21 cellular contexts compared by ENCODE assay signal in genomic region chr2:162480067-162480466, GRCh38.
DNase-seq lines count a peak whose midpoint lies in the region; ATAC-seq, FAIRE-seq and TF ChIP-seq lines count a peak whose summit lies in the region.
"Had no signal": no experiment of that assay in that cellular context is flagged by ENCODE, and none has a peak within 500 bp of the region (broad histone marks: within the 10 kb centered on the region; RNA-seq: fewer than 3 reads in every experiment).

No MANE protein-coding gene starts in this region.

- DNase-seq in NCI-H2171 treated with DMSO at 0.1 percent for 48 hours (lab: John Stamatoyannopoulos, UW): peak; percentile 18
- no peak for DNase-seq in NCI-H2171 (lab: John Stamatoyannopoulos, UW)
- DNase-seq in HS-5 (ENCODE audit: low read depth): peak; percentile 53
- peak; percentile 63 for DNase-seq in astrocyte (ENCODE audit: low read depth)
- DNase-seq in HuH-7 (ENCODE audit: low spot score): no peak
- DNase-seq in glomerular visceral epithelial cell (ENCODE audit: extremely low spot score): no peak
- DNase-seq in islet precursor cell: no peak
- DNase-seq: activated CD4-positive, alpha-beta memory T cell treated with anti-CD3 and anti-CD28 coated beads for 36 hours; activated naive CD8-positive, alpha-beta T cell treated with anti-CD3 and anti-CD28 coated beads for 36 hours; activated T-cell treated with anti-CD3 and anti-CD28 coated beads, Interleukin-2, amount 50 U/mL, for 48 hours; esophagus squamous epithelium; heart right ventricle; HFFc6; NCI-H1092; NK-92 treated with Interleukin-12 subunit alpha and Interleukin-12 subunit beta, amount 100 ng/mL, for 24 hours; stimulated activated naive CD4-positive, alpha-beta T cell treated with Interleukin-2 at 50 U/mL for 16 hours; transverse colon had no signal

- peak overlapping the region; percentile 12 for H3K4me2 ChIP-seq in astrocyte (ENCODE audit: low read length)

- H3K4me1 ChIP-seq in astrocyte (ENCODE audit: insufficient read depth, low read length): peaks cover 9% of the 10 kb centered on the region
- H3K4me1 ChIP-seq: heart right ventricle, transverse colon had no signal

- no peaks in the 10 kb centered on the region for H3K79me2 ChIP-seq in astrocyte (ENCODE audit: insufficient read depth, low read length)

- no peak for FAIRE-seq in astrocyte (lab: Jason Lieb, UNC)
- FAIRE-seq: A204.1 had no signal

- H3K36me3 ChIP-seq in astrocyte (ENCODE audit: insufficient read depth, low read length): no peaks in the 10 kb centered on the region
- H3K36me3 ChIP-seq: esophagus squamous epithelium, heart right ventricle, transverse colon had no signal

- H3K4me3 ChIP-seq in astrocyte (ENCODE audit: insufficient read depth, low read depth, low read length): no peak overlapping the region
- H3K4me3 ChIP-seq: esophagus squamous epithelium, heart right ventricle, transverse colon had no signal

- H3K27ac ChIP-seq in astrocyte (ENCODE audit: low read depth, low read length): no peak overlapping the region
- H3K27ac ChIP-seq: C4-2B, esophagus squamous epithelium, heart right ventricle, transverse colon had no signal

- peaks cover 28% of the 10 kb centered on the region for H3K4me1 Mint-ChIP-seq in astrocyte (ENCODE audit: low read depth, unreplicated experiment)
- H3K4me1 Mint-ChIP-seq: activated naive CD8-positive, alpha-beta T cell treated with anti-CD3 and anti-CD28 coated beads for 36 hours; IgD-negative memory B cell had no signal

- H3K9ac ChIP-seq in astrocyte (ENCODE audit: low read length): no peak overlapping the region

- no peak for TF ChIP-seq CTCF in astrocyte (IDR thresholded peaks at IDR 0.05; ENCODE audit: insufficient read depth, low read depth, low read length)

- H3K4me3 Mint-ChIP-seq in astrocyte (ENCODE audit: unreplicated experiment): no peak overlapping the region
- H3K4me3 Mint-ChIP-seq: activated CD4-positive, alpha-beta memory T cell treated with anti-CD3 and anti-CD28 coated beads for 36 hours; activated naive CD8-positive, alpha-beta T cell treated with anti-CD3 and anti-CD28 coated beads for 36 hours; HFFc6; IgD-negative memory B cell had no signal

- no peak overlapping the region for H2AFZ ChIP-seq in astrocyte (ENCODE audit: low read depth, low read length)

- ATAC-seq in GM19452 (IDR thresholded peaks at IDR 0.05; ENCODE audit: unreplicated experiment): no peak
- ATAC-seq: heart right ventricle had no signal

- no peaks in the 10 kb centered on the region for H3K9me3 Mint-ChIP-seq in astrocyte (ENCODE audit: unreplicated experiment)
- H3K9me3 Mint-ChIP-seq: activated CD4-positive, alpha-beta memory T cell treated with anti-CD3 and anti-CD28 coated beads for 36 hours; activated naive CD8-positive, alpha-beta T cell treated with anti-CD3 and anti-CD28 coated beads for 36 hours; IgD-negative memory B cell had no signal

- no peaks in the 10 kb centered on the region for H4K20me1 ChIP-seq in astrocyte (ENCODE audit: insufficient read depth, low read length)

- no peaks in the 10 kb centered on the region for H3K27me3 Mint-ChIP-seq in astrocyte (ENCODE audit: low read depth, unreplicated experiment)
- H3K27me3 Mint-ChIP-seq: activated CD4-positive, alpha-beta memory T cell treated with anti-CD3 and anti-CD28 coated beads for 36 hours had no signal

- H3K27me3 ChIP-seq in astrocyte (ENCODE audit: insufficient read depth, low read length): no peaks in the 10 kb centered on the region
- H3K27me3 ChIP-seq: heart right ventricle, transverse colon had no signal

- no peak overlapping the region for H3K27ac Mint-ChIP-seq in astrocyte (ENCODE audit: unreplicated experiment)
- H3K27ac Mint-ChIP-seq: activated CD4-positive, alpha-beta memory T cell treated with anti-CD3 and anti-CD28 coated beads for 36 hours; activated naive CD8-positive, alpha-beta T cell treated with anti-CD3 and anti-CD28 coated beads for 36 hours; HFFc6; IgD-negative memory B cell had no signal

- no peaks in the 10 kb centered on the region for H3K9me3 ChIP-seq in astrocyte (ENCODE audit: insufficient read depth, low read depth, low read length)
- H3K9me3 ChIP-seq: esophagus squamous epithelium, heart right ventricle, transverse colon had no signal

- H3K36me3 Mint-ChIP-seq in astrocyte (ENCODE audit: low read depth, unreplicated experiment): no peaks in the 10 kb centered on the region
- H3K36me3 Mint-ChIP-seq: activated CD4-positive, alpha-beta memory T cell treated with anti-CD3 and anti-CD28 coated beads for 36 hours; activated naive CD8-positive, alpha-beta T cell treated with anti-CD3 and anti-CD28 coated beads for 36 hours; IgD-negative memory B cell had no signal

Comparison
In these comparisons a context has a peak if more than half of its experiments do, and no peak if none do; other contexts are left out.
1. DNase-seq: peak in NCI-H2171 treated with DMSO at 0.1 percent for 48 hours (single experiment), HS-5 (single experiment) and astrocyte (single experiment); none in NCI-H2171 (single experiment), HuH-7 (single experiment), glomerular visceral epithelial cell (single experiment) and islet precursor cell (single experiment).